Comparison of ENCODE assay signal across 1 cellular context in genomic region chr20:56420940-56421688, GRCh38.
TF ChIP-seq lines count a peak whose summit lies in the region.

No MANE protein-coding gene starts in this region.

TF ChIP-seq in WTC11, 78 proteins besides CTCF, POLR2A, EP300 and RAD21:
- TF ChIP-seq ATF1 (CRISPR knock-in tag; IDR thresholded peaks at IDR 0.05) (no peak), EMX1 (CRISPR knock-in tag; IDR thresholded peaks at IDR 0.05) (no peak), GRHL2 (CRISPR knock-in tag; IDR thresholded peaks at IDR 0.05; ENCODE audit: insufficient replicate concordance, severe bottlenecking) (no peak), HMGA2 (CRISPR knock-in tag; IDR thresholded peaks at IDR 0.05) (no peak), NR2C2 (CRISPR knock-in tag; IDR thresholded peaks at IDR 0.05) (no peak), ELF4 (CRISPR knock-in tag; IDR thresholded peaks at IDR 0.05; ENCODE audit: low read depth) (no peak), ERG (CRISPR knock-in tag; IDR thresholded peaks at IDR 0.05) (no peak)
- TF ChIP-seq, protein P1, sequence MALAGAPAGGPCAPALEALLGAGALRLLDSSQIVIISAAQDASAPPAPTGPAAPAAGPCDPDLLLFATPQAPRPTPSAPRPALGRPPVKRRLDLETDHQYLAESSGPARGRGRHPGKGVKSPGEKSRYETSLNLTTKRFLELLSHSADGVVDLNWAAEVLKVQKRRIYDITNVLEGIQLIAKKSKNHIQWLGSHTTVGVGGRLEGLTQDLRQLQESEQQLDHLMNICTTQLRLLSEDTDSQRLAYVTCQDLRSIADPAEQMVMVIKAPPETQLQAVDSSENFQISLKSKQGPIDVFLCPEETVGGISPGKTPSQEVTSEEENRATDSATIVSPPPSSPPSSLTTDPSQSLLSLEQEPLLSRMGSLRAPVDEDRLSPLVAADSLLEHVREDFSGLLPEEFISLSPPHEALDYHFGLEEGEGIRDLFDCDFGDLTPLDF (CRISPR knock-in tag; IDR thresholded peaks at IDR 0.05): no peak
- TF ChIP-seq, protein P2, sequence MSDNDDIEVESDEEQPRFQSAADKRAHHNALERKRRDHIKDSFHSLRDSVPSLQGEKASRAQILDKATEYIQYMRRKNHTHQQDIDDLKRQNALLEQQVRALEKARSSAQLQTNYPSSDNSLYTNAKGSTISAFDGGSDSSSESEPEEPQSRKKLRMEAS (CRISPR knock-in tag; IDR thresholded peaks at IDR 0.05): no peak
- TF ChIP-seq, protein P3, sequence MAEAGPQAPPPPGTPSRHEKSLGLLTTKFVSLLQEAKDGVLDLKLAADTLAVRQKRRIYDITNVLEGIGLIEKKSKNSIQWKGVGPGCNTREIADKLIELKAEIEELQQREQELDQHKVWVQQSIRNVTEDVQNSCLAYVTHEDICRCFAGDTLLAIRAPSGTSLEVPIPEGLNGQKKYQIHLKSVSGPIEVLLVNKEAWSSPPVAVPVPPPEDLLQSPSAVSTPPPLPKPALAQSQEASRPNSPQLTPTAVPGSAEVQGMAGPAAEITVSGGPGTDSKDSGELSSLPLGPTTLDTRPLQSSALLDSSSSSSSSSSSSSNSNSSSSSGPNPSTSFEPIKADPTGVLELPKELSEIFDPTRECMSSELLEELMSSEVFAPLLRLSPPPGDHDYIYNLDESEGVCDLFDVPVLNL (CRISPR knock-in tag; IDR thresholded peaks at IDR 0.05; ENCODE audit: borderline replicate concordance, low read depth): no peak
